In the genomic region with DNA sequence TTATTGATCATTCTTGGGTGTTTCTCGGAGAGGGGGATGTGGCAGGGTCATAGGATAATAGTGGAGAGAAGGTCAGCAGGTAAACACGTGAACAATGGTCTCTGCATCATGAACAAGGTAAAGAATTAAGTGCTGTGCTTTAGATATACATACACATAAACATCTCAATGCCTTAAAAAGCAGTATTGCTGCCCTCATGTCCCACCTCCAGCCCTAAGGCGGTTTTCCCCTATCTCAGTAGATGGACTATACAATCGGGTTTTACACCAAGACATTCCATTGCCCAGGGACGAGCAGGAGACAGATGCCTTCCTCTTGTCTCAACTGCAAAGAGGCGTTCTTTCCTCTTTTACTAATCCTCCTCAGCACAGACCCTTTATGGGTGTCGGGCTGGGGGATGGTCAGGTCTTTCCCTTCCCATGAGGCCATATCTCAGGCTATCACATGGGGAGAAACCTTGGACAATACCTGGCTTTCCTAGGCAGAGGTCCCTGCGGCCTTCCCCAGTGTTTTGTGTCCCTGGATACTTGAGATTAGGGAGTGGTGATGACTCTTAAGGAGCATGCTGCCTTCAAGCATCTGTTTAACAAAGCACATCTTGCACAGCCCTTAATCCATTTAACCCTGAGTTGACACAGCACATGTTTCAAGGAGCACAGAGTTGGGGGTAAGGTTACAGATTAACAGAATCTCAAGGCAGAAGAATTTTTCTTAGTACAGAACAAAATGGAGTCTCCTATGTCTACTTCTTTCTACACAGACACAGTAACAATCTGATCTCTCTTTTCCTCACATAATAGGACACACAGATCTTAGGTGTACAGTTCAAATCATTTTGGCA, we compare ENCODE assay signal across 1 cellular context.
A peak's percentile ranks its signal among the peaks of the same experiment; 100 is the strongest.
TF ChIP-seq lines count a peak whose summit lies in the region.
"Not testable (repeated sequence)": the region's sequence is repeated elsewhere in the genome, so short reads cannot be mapped to it uniquely, and the experiment has no call there.

No MANE protein-coding gene starts in this region.

TF ChIP-seq in K562, 482 proteins besides CTCF, POLR2A, EP300 and RAD21:
- TF ChIP-seq CXXC5 (CRISPR knock-in tag; IDR thresholded peaks at IDR 0.05) (peak; percentile 53), ZNF175 (CRISPR knock-in tag; IDR thresholded peaks at IDR 0.05; ENCODE audit: low read depth) (peak; percentile 69; the same call in 1 of the 2 replicates), PTTG1 (tag; IDR thresholded peaks at IDR 0.05; ENCODE audit: low read depth) (peak; percentile 73), DMBX1 (CRISPR knock-in tag; IDR thresholded peaks at IDR 0.05; ENCODE audit: borderline replicate concordance) (peak; percentile 93), KLF6 (CRISPR knock-in tag; IDR thresholded peaks at IDR 0.05; ENCODE audit: borderline replicate concordance) (0 out of 2 replicates have a peak, but pooled peaks have one; percentile 62), PTRF (tag; IDR thresholded peaks at IDR 0.05) (peak; percentile 57; the same call in 1 of the 2 replicates), ILK (tag; IDR thresholded peaks at IDR 0.05; ENCODE audit: borderline replicate concordance, low read depth) (0 out of 2 replicates have a peak, but pooled peaks have one; percentile 45), SMAD3 (CRISPR knock-in tag; conservative IDR thresholded peaks at IDR 0.05) (0 out of 2 replicates have a peak, but pooled peaks have one; percentile 37), NR2C1 (tag; IDR thresholded peaks at IDR 0.05) (peak; percentile 60; the same call in 1 of the 2 replicates), ZNF584 (CRISPR knock-in tag; IDR thresholded peaks at IDR 0.05; ENCODE audit: low read depth) (peak; percentile 50; the same call in 1 of the 2 replicates), GTF2A2 (tag; IDR thresholded peaks at IDR 0.05) (0 out of 2 replicates have a peak, but pooled peaks have one; percentile 40), ZNF311 (CRISPR knock-in tag; IDR thresholded peaks at IDR 0.05) (peak; percentile 84), MEF2D (tag; conservative IDR thresholded peaks at IDR 0.05; ENCODE audit: low read depth) (peak; percentile 74), TEAD1 (CRISPR knock-in tag; IDR thresholded peaks at IDR 0.05) (0 out of 4 replicates have a peak, but pooled peaks of 1 of the 2 experiments have one; percentile 33), CBFA2T3 (IDR thresholded peaks at IDR 0.05) (peak; percentile 21; the same call in 1 of the 2 replicates), NR4A1 (tag; IDR thresholded peaks at IDR 0.05) (peak; percentile 68; the same call in 1 of the 2 replicates), ZNF583 (CRISPR knock-in tag; IDR thresholded peaks at IDR 0.05) (0 out of 2 replicates have a peak, but pooled peaks have one; percentile 40), SMAD4 (CRISPR knock-in tag; conservative IDR thresholded peaks at IDR 0.05) (peak; percentile 79), DDX20 (tag; IDR thresholded peaks at IDR 0.05; ENCODE audit: low read depth) (peak; percentile 66; the same call in 1 of the 2 replicates)
- TF ChIP-seq, protein P1, sequence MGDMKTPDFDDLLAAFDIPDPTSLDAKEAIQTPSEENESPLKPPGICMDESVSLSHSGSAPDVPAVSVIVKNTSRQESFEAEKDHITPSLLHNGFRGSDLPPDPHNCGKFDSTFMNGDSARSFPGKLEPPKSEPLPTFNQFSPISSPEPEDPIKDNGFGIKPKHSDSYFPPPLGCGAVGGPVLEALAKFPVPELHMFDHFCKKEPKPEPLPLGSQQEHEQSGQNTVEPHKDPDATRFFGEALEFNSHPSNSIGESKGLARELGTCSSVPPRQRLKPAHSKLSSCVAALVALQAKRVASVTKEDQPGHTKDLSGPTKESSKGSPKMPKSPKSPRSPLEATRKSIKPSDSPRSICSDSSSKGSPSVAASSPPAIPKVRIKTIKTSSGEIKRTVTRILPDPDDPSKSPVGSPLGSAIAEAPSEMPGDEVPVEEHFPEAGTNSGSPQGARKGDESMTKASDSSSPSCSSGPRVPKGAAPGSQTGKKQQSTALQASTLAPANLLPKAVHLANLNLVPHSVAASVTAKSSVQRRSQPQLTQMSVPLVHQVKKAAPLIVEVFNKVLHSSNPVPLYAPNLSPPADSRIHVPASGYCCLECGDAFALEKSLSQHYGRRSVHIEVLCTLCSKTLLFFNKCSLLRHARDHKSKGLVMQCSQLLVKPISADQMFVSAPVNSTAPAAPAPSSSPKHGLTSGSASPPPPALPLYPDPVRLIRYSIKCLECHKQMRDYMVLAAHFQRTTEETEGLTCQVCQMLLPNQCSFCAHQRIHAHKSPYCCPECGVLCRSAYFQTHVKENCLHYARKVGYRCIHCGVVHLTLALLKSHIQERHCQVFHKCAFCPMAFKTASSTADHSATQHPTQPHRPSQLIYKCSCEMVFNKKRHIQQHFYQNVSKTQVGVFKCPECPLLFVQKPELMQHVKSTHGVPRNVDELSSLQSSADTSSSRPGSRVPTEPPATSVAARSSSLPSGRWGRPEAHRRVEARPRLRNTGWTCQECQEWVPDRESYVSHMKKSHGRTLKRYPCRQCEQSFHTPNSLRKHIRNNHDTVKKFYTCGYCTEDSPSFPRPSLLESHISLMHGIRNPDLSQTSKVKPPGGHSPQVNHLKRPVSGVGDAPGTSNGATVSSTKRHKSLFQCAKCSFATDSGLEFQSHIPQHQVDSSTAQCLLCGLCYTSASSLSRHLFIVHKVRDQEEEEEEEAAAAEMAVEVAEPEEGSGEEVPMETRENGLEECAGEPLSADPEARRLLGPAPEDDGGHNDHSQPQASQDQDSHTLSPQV (IDR thresholded peaks at IDR 0.05): peak; percentile 78
- TF ChIP-seq, protein P2, sequence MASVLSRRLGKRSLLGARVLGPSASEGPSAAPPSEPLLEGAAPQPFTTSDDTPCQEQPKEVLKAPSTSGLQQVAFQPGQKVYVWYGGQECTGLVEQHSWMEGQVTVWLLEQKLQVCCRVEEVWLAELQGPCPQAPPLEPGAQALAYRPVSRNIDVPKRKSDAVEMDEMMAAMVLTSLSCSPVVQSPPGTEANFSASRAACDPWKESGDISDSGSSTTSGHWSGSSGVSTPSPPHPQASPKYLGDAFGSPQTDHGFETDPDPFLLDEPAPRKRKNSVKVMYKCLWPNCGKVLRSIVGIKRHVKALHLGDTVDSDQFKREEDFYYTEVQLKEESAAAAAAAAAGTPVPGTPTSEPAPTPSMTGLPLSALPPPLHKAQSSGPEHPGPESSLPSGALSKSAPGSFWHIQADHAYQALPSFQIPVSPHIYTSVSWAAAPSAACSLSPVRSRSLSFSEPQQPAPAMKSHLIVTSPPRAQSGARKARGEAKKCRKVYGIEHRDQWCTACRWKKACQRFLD (CRISPR knock-in tag; IDR thresholded peaks at IDR 0.05): peak; percentile 72
- not testable (repeated sequence) for TF ChIP-seq NR2C1 (IDR thresholded peaks at IDR 0.05); NR4A1 (CRISPR knock-in tag; IDR thresholded peaks at IDR 0.05)
- TF ChIP-seq, protein P3, sequence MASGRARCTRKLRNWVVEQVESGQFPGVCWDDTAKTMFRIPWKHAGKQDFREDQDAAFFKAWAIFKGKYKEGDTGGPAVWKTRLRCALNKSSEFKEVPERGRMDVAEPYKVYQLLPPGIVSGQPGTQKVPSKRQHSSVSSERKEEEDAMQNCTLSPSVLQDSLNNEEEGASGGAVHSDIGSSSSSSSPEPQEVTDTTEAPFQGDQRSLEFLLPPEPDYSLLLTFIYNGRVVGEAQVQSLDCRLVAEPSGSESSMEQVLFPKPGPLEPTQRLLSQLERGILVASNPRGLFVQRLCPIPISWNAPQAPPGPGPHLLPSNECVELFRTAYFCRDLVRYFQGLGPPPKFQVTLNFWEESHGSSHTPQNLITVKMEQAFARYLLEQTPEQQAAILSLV (tag; IDR thresholded peaks at IDR 0.05): peak; percentile 47; the same call in 1 of the 2 replicates
- TF ChIP-seq, protein P4, sequence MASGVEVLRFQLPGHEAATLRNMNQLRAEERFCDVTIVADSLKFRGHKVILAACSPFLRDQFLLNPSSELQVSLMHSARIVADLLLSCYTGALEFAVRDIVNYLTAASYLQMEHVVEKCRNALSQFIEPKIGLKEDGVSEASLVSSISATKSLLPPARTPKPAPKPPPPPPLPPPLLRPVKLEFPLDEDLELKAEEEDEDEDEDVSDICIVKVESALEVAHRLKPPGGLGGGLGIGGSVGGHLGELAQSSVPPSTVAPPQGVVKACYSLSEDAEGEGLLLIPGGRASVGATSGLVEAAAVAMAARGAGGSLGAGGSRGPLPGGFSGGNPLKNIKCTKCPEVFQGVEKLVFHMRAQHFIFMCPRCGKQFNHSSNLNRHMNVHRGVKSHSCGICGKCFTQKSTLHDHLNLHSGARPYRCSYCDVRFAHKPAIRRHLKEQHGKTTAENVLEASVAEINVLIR (CRISPR knock-in tag; IDR thresholded peaks at IDR 0.05): peak; percentile 19; the same call in 1 of the 2 replicates
